ENCODE assay signal across 8 cellular contexts in the genomic region with DNA sequence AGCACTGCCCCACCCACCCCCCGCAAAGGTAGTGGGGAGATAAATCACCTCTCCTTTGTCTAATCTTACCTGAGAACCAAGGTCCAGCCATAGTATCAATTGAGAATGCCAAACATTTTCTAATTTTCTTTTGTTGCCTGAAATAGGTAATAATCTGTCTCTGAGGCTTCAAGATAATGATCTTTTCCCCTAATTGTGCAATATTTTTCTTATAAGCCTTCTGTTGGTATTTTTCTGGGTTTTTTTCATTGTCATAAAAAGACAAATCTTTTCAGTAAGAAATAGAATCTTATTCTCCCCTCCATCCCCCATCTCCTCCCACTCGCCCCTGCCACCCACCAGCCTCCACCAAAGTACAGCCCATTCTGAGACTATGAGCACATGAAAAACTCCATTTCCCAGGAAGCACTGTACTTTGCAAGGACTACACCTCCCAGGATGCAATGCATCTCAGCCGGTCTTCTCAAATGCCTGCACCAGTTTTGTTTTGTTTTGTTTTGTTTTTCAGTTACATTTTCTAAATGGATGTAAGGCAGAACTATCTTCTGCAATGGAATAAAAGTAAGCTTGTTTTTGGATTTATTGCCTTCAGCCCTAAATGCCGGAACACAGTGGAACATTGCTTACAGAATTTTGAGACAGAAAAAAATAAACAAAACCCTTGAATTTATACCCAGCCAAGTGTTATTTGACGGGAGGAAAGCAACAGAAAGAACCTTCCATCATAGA.
DNase-seq lines count a peak whose midpoint lies in the region; ATAC-seq and TF ChIP-seq lines count a peak whose summit lies in the region.

No MANE protein-coding gene starts in this region.

- H3K36me3 Mint-ChIP-seq in neural crest cell (ENCODE audit: low read depth) = no peaks in the 10 kb centered on the region
- H3K36me3 Mint-ChIP-seq in immature natural killer cell = no peaks in the 10 kb centered on the region

- DNase-seq in GM10266 (ENCODE audit: extremely low spot score) (peak; percentile 55), SHP77 treated with DMSO at 0.1 percent for 48 hours (lab: John Stamatoyannopoulos, UW) (peak; percentile 19), epithelial cell of esophagus (ENCODE audit: low read depth) (peak; percentile 71), neural crest cell (ENCODE audit: low read depth, low spot score) (no peak), immature natural killer cell (no peak)
- no peak for DNase-seq in activated CD8-positive, alpha-beta memory T cell treated with anti-CD3 and anti-CD28 coated beads for 24 hours

- H3K27me3 Mint-ChIP-seq in neural crest cell (ENCODE audit: low read depth) (no peaks in the 10 kb centered on the region), immature natural killer cell (ENCODE audit: low read depth in 3 of 3) (peaks cover 0 to 3% (median 1%) of the 10 kb centered on the region in 3 donors)

- peak overlapping the region; percentile 11 for H3K4me3 ChIP-seq in epithelial cell of esophagus (ENCODE audit: low read length)

- peak overlapping the region; percentile 93 for H3K27ac Mint-ChIP-seq in neural crest cell (ENCODE audit: unreplicated experiment)
- H3K27ac Mint-ChIP-seq in immature natural killer cell = no peak overlapping the region

- H3K9me3 Mint-ChIP-seq in neural crest cell = peaks cover 4% of the 10 kb centered on the region
- H3K9me3 Mint-ChIP-seq in immature natural killer cell = no peaks in the 10 kb centered on the region

- H3K4me3 Mint-ChIP-seq in neural crest cell (peak overlapping the region; percentile 75), immature natural killer cell (peak overlapping the region in 1 of 5 donors; percentile 43)

- TF ChIP-seq CTCF in GM10266 (IDR thresholded peaks at IDR 0.05; ENCODE audit: control insufficient read depth, insufficient read depth, low read depth, missing control alignments) (no peak), epithelial cell of esophagus (IDR thresholded peaks at IDR 0.05; ENCODE audit: insufficient read depth, low read depth, low read length, missing control alignments) (no peak), neural crest cell (conservative IDR thresholded peaks at IDR 0.05) (no peak)

- ATAC-seq in GM21390 (IDR thresholded peaks at IDR 0.05; ENCODE audit: unreplicated experiment) (peak; percentile 99), HG03520 (IDR thresholded peaks at IDR 0.05; ENCODE audit: unreplicated experiment) (peak; percentile 100)

- peaks cover 10% of the 10 kb centered on the region for H3K4me1 Mint-ChIP-seq in neural crest cell
- H3K4me1 Mint-ChIP-seq in immature natural killer cell = no peaks in the 10 kb centered on the region

Comparison
In these comparisons a context has a peak if more than half of its experiments do, and no peak if none do; other contexts are left out.
1. DNase-seq: peak in GM10266 (single experiment), SHP77 treated with DMSO at 0.1 percent for 48 hours (single experiment) and epithelial cell of esophagus (single experiment); none in neural crest cell (single experiment), activated CD8-positive, alpha-beta memory T cell treated with anti-CD3 and anti-CD28 coated beads for 24 hours (single experiment) and immature natural killer cell (0 of 3).